39 cellular contexts compared by ENCODE assay signal in the genomic region with DNA sequence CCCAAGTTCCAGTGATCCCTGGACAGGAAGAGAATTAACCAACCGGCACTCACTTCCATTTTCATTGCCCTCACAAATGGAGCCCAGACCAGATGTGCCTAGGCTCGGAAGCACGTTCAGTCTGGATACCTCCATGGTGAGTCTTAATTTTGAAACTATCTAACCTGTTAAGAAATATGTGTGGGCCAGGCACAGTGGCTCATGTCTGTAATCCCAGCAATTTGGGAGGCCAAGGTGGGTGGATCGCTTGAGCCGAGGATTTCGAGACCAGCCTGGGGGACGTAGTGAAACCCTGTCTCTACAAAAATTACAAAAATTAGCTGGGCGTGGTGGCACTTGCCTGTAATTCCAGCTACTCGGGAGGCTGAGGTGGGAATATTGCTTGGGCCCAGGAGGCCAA. TPM values are rescaled to one million over a fixed set of nuclear protein-coding genes. Genes with fewer than 3 reads are reported as not detected.
"Had no signal": no experiment of that assay in that cellular context is flagged by ENCODE, and none has a peak within 500 bp of the region (broad histone marks: within the 10 kb centered on the region; RNA-seq: fewer than 3 reads in every experiment).

No MANE protein-coding gene starts in this region.

- H3K9me3 Mint-ChIP-seq: activated CD4-positive, alpha-beta T cell treated with anti-CD3 and anti-CD28 coated beads, Interleukin-2, amount 10 ng/mL, durations not matched to agents 7 days and 5 days; activated naive CD4-positive, alpha-beta T cell treated with anti-CD3 and anti-CD28 coated beads, Interleukin-2, amount 10 ng/mL, durations not matched to agents 7 days and 5 days; activated naive CD8-positive, alpha-beta T cell treated with anti-CD3 and anti-CD28 coated beads for 36 hours; activated T-helper 1 cell treated with anti-CD3 and anti-CD28 coated beads, Interleukin-12 subunit alpha, Interleukin-12 subunit beta, Interleukin-2, Interleukin-4 antibody, amounts not matched to agents 30 ng/mL and 10 ng/mL and 1 ng/mL, durations not matched to agents 14 hours and 24 hours and 36 hours had no signal

- ATAC-seq: body of pancreas, Right ventricle myocardium inferior had no signal

- H3K27me3 ChIP-seq: adrenal gland, body of pancreas, breast epithelium had no signal

- H3K27me3 Mint-ChIP-seq: activated CD4-positive, alpha-beta T cell treated with anti-CD3 and anti-CD28 coated beads, Interleukin-2, amount 10 ng/mL, durations not matched to agents 7 days and 5 days; activated CD8-positive, alpha-beta memory T cell treated with anti-CD3 and anti-CD28 coated beads, Interleukin-2, amount 10 ng/mL, durations not matched to agents 7 days and 5 days; activated naive CD4-positive, alpha-beta T cell treated with anti-CD3 and anti-CD28 coated beads, Interleukin-2, amount 10 ng/mL, durations not matched to agents 7 days and 5 days; activated naive CD8-positive, alpha-beta T cell treated with anti-CD3 and anti-CD28 coated beads for 36 hours had no signal

- H3K27ac Mint-ChIP-seq: activated CD4-positive, alpha-beta T cell treated with anti-CD3 and anti-CD28 coated beads, Interleukin-2, amount 10 ng/mL, durations not matched to agents 7 days and 5 days; activated naive CD8-positive, alpha-beta T cell treated with anti-CD3 and anti-CD28 coated beads for 36 hours; activated T-helper 1 cell treated with anti-CD3 and anti-CD28 coated beads, Interleukin-12 subunit alpha, Interleukin-12 subunit beta, Interleukin-2, Interleukin-4 antibody, amounts not matched to agents 30 ng/mL and 10 ng/mL and 1 ng/mL, durations not matched to agents 14 hours and 24 hours and 36 hours had no signal

- H3K4me3 ChIP-seq: adrenal gland, body of pancreas, breast epithelium, PC-9 had no signal

- H3K36me3 ChIP-seq: breast epithelium had no signal

- H2AFZ ChIP-seq: PC-9 had no signal

- H3K4me2 ChIP-seq: KMS-11, PC-9 had no signal

- H3K9me3 ChIP-seq: adrenal gland, body of pancreas, breast epithelium had no signal

- DNase-seq: activated CD4-positive, alpha-beta T cell treated with anti-CD3 and anti-CD28 coated beads, Interleukin-2, amount 10 ng/mL, durations not matched to agents 7 days and 5 days; activated CD4-positive, alpha-beta T cell treated with anti-CD3 and anti-CD28 coated beads, Interleukin-2, amount 50 U/mL, for 48 hours; activated CD4-positive, CD25-positive, alpha-beta regulatory T cell; activated CD8-positive, alpha-beta memory T cell treated with anti-CD3 and anti-CD28 coated beads for 24 hours; activated CD8-positive, alpha-beta memory T cell treated with anti-CD3 and anti-CD28 coated beads, Interleukin-2, amount 10 ng/mL, durations not matched to agents 7 days and 5 days; activated gamma-delta T cell treated with Interleukin-2 at 50 U/mL for 16 hours; activated naive CD4-positive, alpha-beta T cell treated with anti-CD3 and anti-CD28 coated beads, Interleukin-2, amount 10 ng/mL, durations not matched to agents 7 days and 5 days; activated naive CD8-positive, alpha-beta T cell treated with anti-CD3 and anti-CD28 coated beads for 36 hours; activated T-cell treated with anti-CD3 and anti-CD28 coated beads, Interleukin-2, amount 50 U/mL, for 1 hour; adrenal gland; body of pancreas; caudate nucleus; MM.1S; MV-4-11; NCI-H1092; NCI-H1436 treated with DMSO at 0.1 percent for 48 hours; NCI-H1694 treated with DMSO at 0.1 percent for 48 hours; NCI-H2029; NCI-H2171; NCI-H510A; NCI-H526; NCI-H748 treated with DMSO at 0.1 percent for 48 hours; NK-92 treated with Interleukin-12 subunit alpha and Interleukin-12 subunit beta, amount 100 ng/mL, for 24 hours; PC-9; SIG-M5; SW 1271; T-helper 1 cell; T1000; WERI-Rb-1 had no signal

- H3K4me3 Mint-ChIP-seq: activated CD4-positive, alpha-beta T cell treated with anti-CD3 and anti-CD28 coated beads, Interleukin-2, amount 10 ng/mL, durations not matched to agents 7 days and 5 days; activated CD8-positive, alpha-beta memory T cell treated with anti-CD3 and anti-CD28 coated beads, Interleukin-2, amount 10 ng/mL, durations not matched to agents 7 days and 5 days; activated naive CD4-positive, alpha-beta T cell treated with anti-CD3 and anti-CD28 coated beads, Interleukin-2, amount 10 ng/mL, durations not matched to agents 7 days and 5 days; activated naive CD8-positive, alpha-beta T cell treated with anti-CD3 and anti-CD28 coated beads for 36 hours; activated T-helper 1 cell treated with anti-CD3 and anti-CD28 coated beads, Interleukin-12 subunit alpha, Interleukin-12 subunit beta, Interleukin-2, Interleukin-4 antibody, amounts not matched to agents 30 ng/mL and 10 ng/mL and 1 ng/mL, durations not matched to agents 14 hours and 24 hours and 36 hours had no signal

- H3K9ac ChIP-seq: KMS-11 had no signal

- H3K27ac ChIP-seq: adrenal gland, body of pancreas, breast epithelium, KMS-11, PC-9, RWPE1, WERI-Rb-1 had no signal

- FAIRE-seq: astrocyte, RCC 7860 had no signal

- H3K4me1 ChIP-seq: adrenal gland, body of pancreas, breast epithelium had no signal

RNA-seq across cellular contexts. Expression of a gene that starts 55.3 kb away (rescaled TPM):
- total RNA-seq: activated CD4-positive, alpha-beta T cell treated with anti-CD3 and anti-CD28 coated beads, Interleukin-2, amount 10 ng/mL, durations not matched to agents 7 days and 5 days; activated CD8-positive, alpha-beta memory T cell treated with anti-CD3 and anti-CD28 coated beads, Interleukin-2, amount 10 ng/mL, durations not matched to agents 7 days and 5 days; activated naive CD8-positive, alpha-beta T cell treated with anti-CD3 and anti-CD28 coated beads for 36 hours; activated T-helper 1 cell treated with anti-CD3 and anti-CD28 coated beads, Interleukin-12 subunit alpha, Interleukin-12 subunit beta, Interleukin-2, Interleukin-4 antibody, amounts not matched to agents 30 ng/mL and 10 ng/mL and 1 ng/mL, durations not matched to agents 14 hours and 24 hours and 36 hours; OCI-LY7; PC-9; SK-MEL-5; T-helper 2 cell treated with Interferon-gamma antibody and Interleukin-4, amounts not matched to agents 100 ng/mL and 5 ng/mL, for 36 hours had no signal
